Comparison of ENCODE assay signal across 11 cellular contexts in genomic region chr1:76868916-76869315, GRCh38. TPM values are rescaled to one million over a fixed set of nuclear protein-coding genes. Genes with fewer than 3 reads are reported as not detected.
DNase-seq lines count a peak whose midpoint lies in the region; TF ChIP-seq lines count a peak whose summit lies in the region.
"Had no signal": no experiment of that assay in that cellular context is flagged by ENCODE, and none has a peak within 500 bp of the region (broad histone marks: within the 10 kb centered on the region; RNA-seq: fewer than 3 reads in every experiment).

No MANE protein-coding gene starts in this region.

- H3K9me3 Mint-ChIP-seq in dendritic cell treated with granulocyte-macrophage colony-stimulating factor and Interleukin-4, amounts not matched to agents 40 ng/mL and 50 ng/mL, for 4 days = peaks cover 8% of the 10 kb centered on the region
- no peaks in the 10 kb centered on the region for H3K9me3 Mint-ChIP-seq in T-helper 2 cell treated with Interferon-gamma antibody and Interleukin-4, amounts not matched to agents 5 μg/mL and 100 μg/mL, for 36 hours

- H3K27me3 Mint-ChIP-seq in dendritic cell treated with granulocyte-macrophage colony-stimulating factor and Interleukin-4, amounts not matched to agents 40 ng/mL and 50 ng/mL, for 4 days = peaks cover 70% of the 10 kb centered on the region
- peaks cover 74% of the 10 kb centered on the region for H3K27me3 Mint-ChIP-seq in T-helper 2 cell treated with Interferon-gamma antibody and Interleukin-4, amounts not matched to agents 5 μg/mL and 100 μg/mL, for 36 hours (ENCODE audit: low read depth)

- H3K9ac ChIP-seq in mucosa of rectum (ENCODE audit: low read depth in 1 of 2, low read length in 2 of 2) = no peak overlapping the region

- peak overlapping the region; percentile 29 to 53 for H3K4me3 ChIP-seq in mucosa of rectum (ENCODE audit: low read length in 2 of 2)
- H3K4me3 ChIP-seq in vagina = peak overlapping the region; percentile 40 to 54
- H3K4me3 ChIP-seq: SJCRH30 had no signal

- intact Hi-C loops in dendritic cell treated with granulocyte-macrophage colony-stimulating factor and Interleukin-4, amounts not matched to agents 40 ng/mL and 50 ng/mL, for 4 days (cut with micrococcal nuclease) = no loop called here
- intact Hi-C loops in vagina (cut with DNase I) = no loop called here

- H3K9me3 ChIP-seq in mucosa of rectum (ENCODE audit: control insufficient read depth in 2 of 2, low read length in 2 of 2) (no peaks in the 10 kb centered on the region), vagina (no peaks in the 10 kb centered on the region)

- no peaks in the 10 kb centered on the region for H3K36me3 Mint-ChIP-seq in dendritic cell treated with granulocyte-macrophage colony-stimulating factor and Interleukin-4, amounts not matched to agents 40 ng/mL and 50 ng/mL, for 4 days (ENCODE audit: low read depth)
- H3K36me3 Mint-ChIP-seq in T-helper 2 cell treated with Interferon-gamma antibody and Interleukin-4, amounts not matched to agents 5 μg/mL and 100 μg/mL, for 36 hours (ENCODE audit: low read depth) = no peaks in the 10 kb centered on the region

- H3K4me1 ChIP-seq in mucosa of rectum (ENCODE audit: control insufficient read depth in 2 of 2, insufficient read depth in 2 of 2, low read length in 2 of 2) (no peaks in the 10 kb centered on the region), vagina (no peaks in the 10 kb centered on the region)

- H3K27me3 ChIP-seq in mucosa of rectum (ENCODE audit: control insufficient read depth in 2 of 2, insufficient read depth in 2 of 2, low read length in 2 of 2) (no peaks in the 10 kb centered on the region), vagina (no peaks in the 10 kb centered on the region)
- H3K27me3 ChIP-seq: SJCRH30 had no signal

- H3K36me3 ChIP-seq in mucosa of rectum (ENCODE audit: control insufficient read depth in 2 of 2, insufficient read depth in 2 of 2, low read length in 2 of 2) (no peaks in the 10 kb centered on the region), vagina (no peaks in the 10 kb centered on the region)
- H3K36me3 ChIP-seq: SJCRH30 had no signal

- peak; percentile 10 for DNase-seq in stimulated activated CD4-positive, alpha-beta T cell treated with anti-CD3 and anti-CD28 coated beads, Interleukin-15, amount 100 ng/mL, for 24 hours
- DNase-seq in stimulated activated CD4-positive, alpha-beta T cell treated with anti-CD3 and anti-CD28 coated beads, Interleukin-12 subunit alpha, Interleukin-12 subunit beta, amount 100 ng/mL, for 4 hours = no peak
- no peak for DNase-seq in vagina (ENCODE audit: extremely low spot score in 2 of 2)
- DNase-seq in activated CD4-positive, CD25-positive, alpha-beta regulatory T cell (lab: John Stamatoyannopoulos, UW) = no peak
- no peak for DNase-seq in DMS153 treated with DMSO at 0.1 percent for 48 hours (lab: John Stamatoyannopoulos, UW; ENCODE audit: unreplicated experiment)
- DNase-seq in T-helper 2 cell treated with Interferon-gamma antibody and Interleukin-4, amounts not matched to agents 5 μg/mL and 100 μg/mL, for 36 hours (ENCODE audit: low spot score) = no peak
- DNase-seq: DND-41, SJCRH30 had no signal

- no peak overlapping the region for H3K27ac ChIP-seq in mucosa of rectum (ENCODE audit: low read depth in 2 of 2, low read length in 2 of 2)
- H3K27ac ChIP-seq in vagina = peak overlapping the region; percentile 73
- H3K27ac ChIP-seq: SJCRH30 had no signal

- TF ChIP-seq POLR2A in vagina (IDR thresholded peaks at IDR 0.05) = no peak

- peak overlapping the region; percentile 2 for H3K4me3 Mint-ChIP-seq in dendritic cell treated with granulocyte-macrophage colony-stimulating factor and Interleukin-4, amounts not matched to agents 40 ng/mL and 50 ng/mL, for 4 days
- no peak overlapping the region for H3K4me3 Mint-ChIP-seq in T-helper 2 cell treated with Interferon-gamma antibody and Interleukin-4, amounts not matched to agents 5 μg/mL and 100 μg/mL, for 36 hours

- no peak overlapping the region for H3K27ac Mint-ChIP-seq in dendritic cell treated with granulocyte-macrophage colony-stimulating factor and Interleukin-4, amounts not matched to agents 40 ng/mL and 50 ng/mL, for 4 days
- no peak overlapping the region for H3K27ac Mint-ChIP-seq in T-helper 2 cell treated with Interferon-gamma antibody and Interleukin-4, amounts not matched to agents 5 μg/mL and 100 μg/mL, for 36 hours

- peaks cover 28% of the 10 kb centered on the region for H3K4me1 Mint-ChIP-seq in dendritic cell treated with granulocyte-macrophage colony-stimulating factor and Interleukin-4, amounts not matched to agents 40 ng/mL and 50 ng/mL, for 4 days (ENCODE audit: low read depth)
- peaks cover 1% of the 10 kb centered on the region for H3K4me1 Mint-ChIP-seq in T-helper 2 cell treated with Interferon-gamma antibody and Interleukin-4, amounts not matched to agents 5 μg/mL and 100 μg/mL, for 36 hours (ENCODE audit: low read depth)

- TF ChIP-seq CTCF in vagina (IDR thresholded peaks at IDR 0.05) = no peak

RNA-seq across cellular contexts. Expression of gene ST6GALNAC5, which starts 1.6 kb away (rescaled TPM):
- total RNA-seq in vagina = 9.6 TPM
- total RNA-seq: lung microvascular endothelial cell, SJCRH30 had no signal
